Comparison of ENCODE assay signal across 9 cellular contexts in the genomic region with DNA sequence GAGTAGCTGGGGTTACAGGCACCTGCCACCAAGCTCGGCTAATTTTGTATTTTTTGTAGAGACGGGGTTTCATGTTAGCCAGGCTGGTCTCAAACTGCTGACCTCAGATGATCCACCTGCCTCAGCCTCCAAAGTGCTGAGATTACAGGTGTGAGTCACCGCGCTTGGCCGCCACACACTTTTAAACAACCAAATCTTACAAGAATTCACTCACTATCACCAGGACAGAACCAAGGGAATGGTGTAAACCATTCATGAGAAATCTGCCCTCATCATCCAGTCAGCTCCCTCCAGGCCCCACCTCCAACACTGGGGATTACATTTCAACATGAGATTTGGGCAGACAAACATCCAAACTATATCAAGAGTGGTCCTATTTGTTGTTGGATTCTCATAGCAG.
"Had no signal": no experiment of that assay in that cellular context is flagged by ENCODE, and none has a peak within 500 bp of the region (broad histone marks: within the 10 kb centered on the region; RNA-seq: fewer than 3 reads in every experiment).

No MANE protein-coding gene starts in this region.

- H3K36me3 ChIP-seq: HAP-1 had no signal

- H3K4me1 ChIP-seq: HAP-1 had no signal

- H3K9ac ChIP-seq: GM23248 had no signal

- H2AFZ ChIP-seq: GM23248, GM23338 had no signal

- H3K4me1 Mint-ChIP-seq: GM23338, H9 had no signal

- DNase-seq: GM23248, GOT3, H7, H9, HCEC 1CT, HFFc6 had no signal

- ATAC-seq: GM23338, HCT116 had no signal

- H3K9me3 ChIP-seq: HAP-1 had no signal

- H3K4me3 ChIP-seq: GM23248, GM23338, HAP-1 had no signal

- H3K27ac ChIP-seq: GM23248 had no signal

- H3K4me3 Mint-ChIP-seq: GM23338, H9, HFFc6 had no signal

- H3K27ac Mint-ChIP-seq: GM23338, H9, HFFc6 had no signal

- H3K4me2 ChIP-seq: GM23338 had no signal
